7 cellular contexts compared by ENCODE assay signal in the genomic region with DNA sequence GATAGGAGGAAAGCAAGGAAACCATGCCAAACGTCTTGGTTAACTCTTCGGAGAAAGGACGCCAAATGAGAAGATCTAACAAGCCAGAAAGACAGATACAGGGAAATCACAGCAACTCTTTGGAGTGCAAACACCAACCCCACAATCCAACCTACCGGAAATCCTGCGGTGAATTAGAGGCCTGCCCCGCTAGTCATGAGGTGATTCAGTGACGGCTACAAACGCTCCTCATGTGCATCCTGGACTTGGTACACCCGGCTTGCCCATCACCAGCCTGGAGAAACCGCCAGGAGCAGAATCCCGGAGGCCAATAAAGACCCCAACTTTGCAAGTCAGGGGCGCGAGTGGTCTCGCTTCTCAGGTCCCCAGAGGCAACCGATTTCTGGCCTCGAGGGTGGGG. TPM values are rescaled to one million over a fixed set of nuclear protein-coding genes. Genes with fewer than 3 reads are reported as not detected.
DNase-seq lines count a peak whose midpoint lies in the region; ATAC-seq and TF ChIP-seq lines count a peak whose summit lies in the region.
"Not testable (repeated sequence)": the region's sequence is repeated elsewhere in the genome, so short reads cannot be mapped to it uniquely, and the experiment has no call there.

No MANE protein-coding gene starts in this region.

- H3K4me3 Mint-ChIP-seq in activated B cell treated with CpG ODN at 0.5 μM for 24 hours: peak overlapping the region; percentile 68
- peak overlapping the region; percentile 93 for H3K4me3 Mint-ChIP-seq in activated naive CD4-positive, alpha-beta T cell treated with anti-CD3 and anti-CD28 coated beads for 36 hours
- H3K4me3 Mint-ChIP-seq in endodermal cell: peak overlapping the region; percentile 91

- not testable (repeated sequence) for H3K36me3 Mint-ChIP-seq in activated B cell treated with CpG ODN at 0.5 μM for 24 hours (ENCODE audit: low read depth); activated naive CD4-positive, alpha-beta T cell treated with anti-CD3 and anti-CD28 coated beads for 36 hours (ENCODE audit: low read depth); endodermal cell (ENCODE audit: low read depth)

- ATAC-seq in GM19438 (IDR thresholded peaks at IDR 0.05; ENCODE audit: low read depth, unreplicated experiment): peak; percentile 40
- ATAC-seq in activated B cell treated with CpG ODN at 0.5 μM for 24 hours (ENCODE audit: low read depth): peak; percentile 40
- ATAC-seq in lower lobe of right lung: peak; percentile 86 to 88

- not testable (repeated sequence) for H3K4me1 Mint-ChIP-seq in activated B cell treated with CpG ODN at 0.5 μM for 24 hours; activated naive CD4-positive, alpha-beta T cell treated with anti-CD3 and anti-CD28 coated beads for 36 hours (ENCODE audit: low read depth); endodermal cell

- POLR2A ChIA-PET in activated B cell treated with CpG ODN at 0.5 μM for 24 hours (lab: Charles Lee): not testable (repeated sequence)

- DNase-seq in activated B cell treated with CpG ODN at 0.5 μM for 24 hours, endodermal cell, lower lobe of right lung: not testable (repeated sequence)
- DNase-seq in activated naive CD4-positive, alpha-beta T cell treated with anti-CD3 and anti-CD28 coated beads for 36 hours: peak; percentile 72
- peak; percentile 9 for DNase-seq in stimulated activated CD4-positive, alpha-beta T cell treated with anti-CD3 and anti-CD28 coated beads, Interleukin-12 subunit alpha, Interleukin-12 subunit beta, amount 100 ng/mL, for 4 hours

- H3K27ac Mint-ChIP-seq in activated B cell treated with CpG ODN at 0.5 μM for 24 hours: peak overlapping the region; percentile 56
- not testable (repeated sequence) for H3K27ac Mint-ChIP-seq in activated naive CD4-positive, alpha-beta T cell treated with anti-CD3 and anti-CD28 coated beads for 36 hours; endodermal cell

- TF ChIP-seq CTCF in activated B cell treated with CpG ODN at 0.5 μM for 24 hours (IDR thresholded peaks at IDR 0.05); endodermal cell (conservative IDR thresholded peaks at IDR 0.05); lower lobe of right lung (IDR thresholded peaks at IDR 0.05): not testable (repeated sequence)

- H3K36me3 ChIP-seq in HUES64 (ENCODE audit: insufficient read depth, low read length); endodermal cell (ENCODE audit: control insufficient read depth, insufficient read depth, low read length); lower lobe of right lung: not testable (repeated sequence)

- H3K27me3 ChIP-seq in HUES64 (ENCODE audit: insufficient read depth, low read length): peaks cover 22% of the 10 kb centered on the region
- not testable (repeated sequence) for H3K27me3 ChIP-seq in endodermal cell (ENCODE audit: control insufficient read depth, insufficient read depth, low read length, poor library complexity, severe bottlenecking); lower lobe of right lung (ENCODE audit: low read depth)

- peak overlapping the region; percentile 43; the same call in 1 of the 2 replicates for H3K4me3 ChIP-seq in HUES64 (ENCODE audit: low read length)
- peak overlapping the region; percentile 71 for H3K4me3 ChIP-seq in endodermal cell (ENCODE audit: low read length)
- peak overlapping the region; percentile 51 for H3K4me3 ChIP-seq in lower lobe of right lung

- not testable (repeated sequence) for H3K27me3 Mint-ChIP-seq in activated B cell treated with CpG ODN at 0.5 μM for 24 hours; activated naive CD4-positive, alpha-beta T cell treated with anti-CD3 and anti-CD28 coated beads for 36 hours (ENCODE audit: low read depth)
- peaks cover 16% of the 10 kb centered on the region for H3K27me3 Mint-ChIP-seq in endodermal cell (ENCODE audit: insufficient read depth)

- H3K9ac ChIP-seq in HUES64 (ENCODE audit: low read depth, low read length); endodermal cell (ENCODE audit: extremely low read depth, low read length, poor library complexity, severe bottlenecking): not testable (repeated sequence)

- WGBS in HUES64: 0% methylated on average over 5 of the region's 16 CpGs
- WGBS in endodermal cell (ENCODE audit: insufficient coverage in 1 of 2, insufficient read length in 1 of 2), 2 experiments: 0% methylated on average over 5 of the region's 16 CpGs; no CpG with 5 or more reads in 1 of the 2 experiments

- not testable (repeated sequence) for H3K4me1 ChIP-seq in HUES64 (ENCODE audit: insufficient read depth, low read length); endodermal cell (ENCODE audit: control insufficient read depth, insufficient read depth, low read length); lower lobe of right lung

- not testable (repeated sequence) for H3K9me3 Mint-ChIP-seq in activated B cell treated with CpG ODN at 0.5 μM for 24 hours; activated naive CD4-positive, alpha-beta T cell treated with anti-CD3 and anti-CD28 coated beads for 36 hours; endodermal cell

- not testable (repeated sequence) for H3K9me3 ChIP-seq in HUES64 (ENCODE audit: insufficient read depth, low read depth, low read length); endodermal cell (ENCODE audit: control insufficient read depth, low read length); lower lobe of right lung

- intact Hi-C loops in activated B cell treated with CpG ODN at 0.5 μM for 24 hours (cut with micrococcal nuclease); activated naive CD4-positive, alpha-beta T cell treated with anti-CD3 and anti-CD28 coated beads for 36 hours (cut with micrococcal nuclease); lower lobe of right lung (cut with DNase I): not testable (repeated sequence)

- CTCF ChIA-PET in activated B cell treated with CpG ODN at 0.5 μM for 24 hours (lab: Charles Lee); activated naive CD4-positive, alpha-beta T cell treated with anti-CD3 and anti-CD28 coated beads for 36 hours (lab: Charles Lee): not testable (repeated sequence)

- not testable (repeated sequence) for H3K27ac ChIP-seq in HUES64 (ENCODE audit: low read depth, low read length); endodermal cell (ENCODE audit: low read depth, low read length); lower lobe of right lung

RNA-seq across cellular contexts. Expression of gene NBPF9, which starts 0.8 kb away (rescaled TPM):
- polyA plus RNA-seq in HUES64 (2013, experiment 1 of 2): 6.3 TPM
- polyA plus RNA-seq in HUES64 (2013, experiment 2 of 2): 8.1 TPM
- 20.0 and 25.1 TPM in 2 replicates for total RNA-seq in activated B cell treated with CpG ODN at 0.5 μM for 24 hours
- total RNA-seq in activated naive CD4-positive, alpha-beta T cell treated with anti-CD3 and anti-CD28 coated beads for 36 hours: 10 to 100 TPM; 25.2 to 26.9 TPM
- 10 to 100 TPM; 31.2 to 38.1 TPM for total RNA-seq in endodermal cell
- polyA plus RNA-seq in endodermal cell (2013, experiment 1 of 2): 25.4 TPM
- 24.4 TPM for polyA plus RNA-seq in endodermal cell (2013, experiment 2 of 2)
- 24.2 TPM for total RNA-seq in lower lobe of right lung
